Comparison of ENCODE assay signal across 15 cellular contexts in the genomic region with DNA sequence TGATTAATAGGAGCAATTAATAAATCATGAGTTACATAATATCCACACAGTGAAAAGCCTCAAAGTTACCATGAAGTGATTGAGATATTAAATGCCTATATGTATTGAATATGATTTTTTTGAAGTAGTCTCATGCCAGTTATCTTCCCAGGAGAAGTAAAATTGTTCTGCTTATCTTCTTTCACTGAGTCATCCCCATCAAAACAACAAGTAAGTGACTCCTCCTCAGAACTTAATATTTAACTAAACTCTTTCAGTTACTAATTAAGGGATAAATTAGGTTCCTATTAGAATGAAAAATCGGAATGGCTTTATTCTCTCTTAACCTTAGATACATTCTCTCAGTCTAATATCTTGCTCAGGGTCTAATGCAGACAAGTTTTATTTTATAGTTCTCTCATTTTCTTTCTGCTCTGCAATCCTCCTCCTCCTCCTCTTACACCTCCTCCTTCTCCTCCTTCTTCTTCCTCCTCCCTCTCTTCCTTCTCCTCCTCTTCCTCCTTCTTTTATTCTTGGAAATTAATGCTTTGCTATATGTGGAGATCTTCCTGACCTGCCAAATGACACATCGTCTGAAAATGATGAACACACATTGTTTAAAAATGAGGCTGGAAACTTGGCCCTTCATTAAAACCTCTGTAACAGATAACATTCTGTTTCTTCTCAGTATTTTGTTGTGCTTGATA.
DNase-seq lines count a peak whose midpoint lies in the region; ATAC-seq and TF ChIP-seq lines count a peak whose summit lies in the region.
"Had no signal": no experiment of that assay in that cellular context is flagged by ENCODE, and none has a peak within 500 bp of the region (broad histone marks: within the 10 kb centered on the region; RNA-seq: fewer than 3 reads in every experiment).

No MANE protein-coding gene starts in this region.

- H3K27me3 Mint-ChIP-seq in stimulated activated memory B cell treated with anti-CD40 and anti-IgM and Interleukin-4, amounts not matched to agents 10 μg/mL and 1 μg/mL and 100 μg/mL, for 72 hours = no peaks in the 10 kb centered on the region

- H3K36me3 Mint-ChIP-seq in activated naive CD4-positive, alpha-beta T cell treated with anti-CD3 and anti-CD28 coated beads, Interleukin-2, amount 50 U/mL, for 72 hours = peaks cover 0 to 5% of the 10 kb centered on the region in 2 donors
- H3K36me3 Mint-ChIP-seq in stimulated activated memory B cell treated with anti-CD40 and anti-IgM and Interleukin-4, amounts not matched to agents 10 μg/mL and 1 μg/mL and 100 μg/mL, for 72 hours = no peaks in the 10 kb centered on the region

- POLR2A ChIA-PET in SK-N-SH (lab: Yijun Ruan, JAX) = no interaction called here

- peak overlapping the region in 1 of 2 experiments; percentile 63; a peak in 2 of 4 replicates for H3K27ac ChIP-seq in SK-N-SH (ENCODE audit: low read depth in 2 of 2, low read length in 1 of 2)
- H3K27ac ChIP-seq in epithelial cell of prostate = peak overlapping the region; percentile 34
- no peak overlapping the region for H3K27ac ChIP-seq in stomach
- H3K27ac ChIP-seq: right atrium auricular region, SJCRH30, tibial artery had no signal

- H3K27me3 ChIP-seq in SK-N-SH (ENCODE audit: insufficient read depth) (no peaks in the 10 kb centered on the region), stomach (no peaks in the 10 kb centered on the region)
- H3K27me3 ChIP-seq: right atrium auricular region, SJCRH30 had no signal

- peak overlapping the region; percentile 57 for H3K4me2 ChIP-seq in SK-N-SH

- TF ChIP-seq CTCF in SK-N-SH (IDR thresholded peaks at IDR 0.05) (no peak), stomach (IDR thresholded peaks at IDR 0.05) (no peak)

- H3K36me3 ChIP-seq in SK-N-SH (replicated peaks in 1 of 2; ENCODE audit: control insufficient read depth in 1 of 2, insufficient read depth in 2 of 2, low read length in 1 of 2) (no peaks in the 10 kb centered on the region), stomach (no peaks in the 10 kb centered on the region)
- H3K36me3 ChIP-seq: right atrium auricular region, SJCRH30, tibial artery had no signal

- no peak for DNase-seq in activated naive CD4-positive, alpha-beta T cell treated with anti-CD3 and anti-CD28 coated beads, Interleukin-2, amount 50 U/mL, for 72 hours (ENCODE audit: low spot score in 2 of 2)
- DNase-seq in activated naive CD4-positive, alpha-beta T cell treated with Interleukin-2 at 50 U/mL for 16 hours = no peak
- no peak for DNase-seq in SK-N-SH
- no peak for DNase-seq in epithelial cell of prostate (ENCODE audit: low read depth, low spot score)
- DNase-seq in stomach = no peak
- DNase-seq in central memory CD4-positive, alpha-beta T cell = no peak
- DNase-seq in NCI-H524 (lab: John Stamatoyannopoulos, UW) = no peak
- DNase-seq: AML-193, hippocampal formation, NCI-H1105, NCI-H526 treated with DMSO at 0.1 percent for 48 hours, SJCRH30, tibial artery had no signal

- H3K4me1 ChIP-seq in SK-N-SH (ENCODE audit: control insufficient read depth in 1 of 2, insufficient read depth in 2 of 2, low read depth in 1 of 2, low read length in 1 of 2) = peaks cover 3 to 20% of the 10 kb centered on the region in 2 experiments; a peak in 3 of 4 replicates
- H3K4me1 ChIP-seq in stomach = peaks cover 0 to 8% (median 0%) of the 10 kb centered on the region in 4 donors
- H3K4me1 ChIP-seq: right atrium auricular region, tibial artery had no signal

- peaks cover 16% of the 10 kb centered on the region for H3F3A ChIP-seq in SK-N-SH (replicated peaks; ENCODE audit: insufficient read depth)

- H4K20me1 ChIP-seq in SK-N-SH (ENCODE audit: insufficient read depth) = no peaks in the 10 kb centered on the region

- peaks cover 65% of the 10 kb centered on the region for H3K4me1 Mint-ChIP-seq in stimulated activated memory B cell treated with anti-CD40 and anti-IgM and Interleukin-4, amounts not matched to agents 10 μg/mL and 1 μg/mL and 100 μg/mL, for 72 hours

- CTCF ChIA-PET in SK-N-SH (lab: Yijun Ruan, JAX) = no interaction called here

- TF ChIP-seq POLR2A in stomach (IDR thresholded peaks at IDR 0.05) = no peak

- WGBS in SK-N-SH (ENCODE audit: low lambda C conversion rate) = 26% methylated on average over 2 of the region's 2 CpGs
- WGBS in stomach, 5 donors = 59 to 72% (median 60%) methylated on average over 2 of the region's 2 CpGs

- peak in 1 of 2 experiments; percentile 33; a peak in 1 of 4 replicates for TF ChIP-seq EP300 in SK-N-SH (IDR thresholded peaks at IDR 0.05; ENCODE audit: borderline replicate concordance in 1 of 2, low read depth in 1 of 2, low read length in 1 of 2)
- no peak for TF ChIP-seq EP300 in stomach (IDR thresholded peaks at IDR 0.05)

- ATAC-seq in activated naive CD4-positive, alpha-beta T cell treated with anti-CD3 and anti-CD28 coated beads, Interleukin-2, amount 50 U/mL, for 72 hours = no peak
- ATAC-seq in stimulated activated memory B cell treated with anti-CD40 and anti-IgM and Interleukin-4, amounts not matched to agents 10 μg/mL and 1 μg/mL and 100 μg/mL, for 72 hours = no peak

- no peak overlapping the region for H3K4me3 Mint-ChIP-seq in stimulated activated memory B cell treated with anti-CD40 and anti-IgM and Interleukin-4, amounts not matched to agents 10 μg/mL and 1 μg/mL and 100 μg/mL, for 72 hours

- H2AFZ ChIP-seq in SK-N-SH (ENCODE audit: low read depth) = peak overlapping the region; percentile 17; the same call in 1 of the 2 replicates

- H3K9me3 ChIP-seq in SK-N-SH (no peaks in the 10 kb centered on the region), stomach (no peaks in the 10 kb centered on the region)
- H3K9me3 ChIP-seq: right atrium auricular region, SJCRH30, tibial artery had no signal

- no peaks in the 10 kb centered on the region for H3K9me2 ChIP-seq in SK-N-SH

- no peaks in the 10 kb centered on the region for H3K79me2 ChIP-seq in SK-N-SH (ENCODE audit: insufficient read depth)

- peak overlapping the region; percentile 17; the same call in 1 of the 2 replicates for H3K9ac ChIP-seq in SK-N-SH

- H3K27ac Mint-ChIP-seq in activated naive CD4-positive, alpha-beta T cell treated with anti-CD3 and anti-CD28 coated beads, Interleukin-2, amount 50 U/mL, for 72 hours = peak overlapping the region; percentile 13 to 57
- peak overlapping the region; percentile 25 for H3K27ac Mint-ChIP-seq in stimulated activated memory B cell treated with anti-CD40 and anti-IgM and Interleukin-4, amounts not matched to agents 10 μg/mL and 1 μg/mL and 100 μg/mL, for 72 hours

- peaks cover 0 to 5% of the 10 kb centered on the region in 2 donors for H3K9me3 Mint-ChIP-seq in activated naive CD4-positive, alpha-beta T cell treated with anti-CD3 and anti-CD28 coated beads, Interleukin-2, amount 50 U/mL, for 72 hours
- no peaks in the 10 kb centered on the region for H3K9me3 Mint-ChIP-seq in stimulated activated memory B cell treated with anti-CD40 and anti-IgM and Interleukin-4, amounts not matched to agents 10 μg/mL and 1 μg/mL and 100 μg/mL, for 72 hours

- intact Hi-C loops in stomach (cut with DNase I; ENCODE audit: low total_unique reads) = no loop called here

- no peak overlapping the region for H3K4me3 ChIP-seq in SK-N-SH (ENCODE audit: low read depth in 2 of 2, low read length in 1 of 2)
- H3K4me3 ChIP-seq in stomach = no peak overlapping the region
- H3K4me3 ChIP-seq: right atrium auricular region, SJCRH30, tibial artery had no signal

- no peak for TF ChIP-seq RAD21 in SK-N-SH (IDR thresholded peaks at IDR 0.05; ENCODE audit: low read length)

TF ChIP-seq in SK-N-SH, 30 proteins besides CTCF, POLR2A, EP300 and RAD21:
- no peak for TF ChIP-seq EZH2phosphoT487 (IDR thresholded peaks at IDR 0.05; ENCODE audit: borderline replicate concordance, low read depth)
- TF ChIP-seq TCF12 (IDR thresholded peaks at IDR 0.05) = peak; percentile 33; the same call in 1 of the 2 replicates
- no peak for TF ChIP-seq RCOR1 (IDR thresholded peaks at IDR 0.05; ENCODE audit: low read length)
- 0 out of 2 replicates have a peak, but pooled peaks have one; percentile 45 for TF ChIP-seq FOSL2 (IDR thresholded peaks at IDR 0.05; ENCODE audit: borderline replicate concordance, low read depth)
- TF ChIP-seq YY1 (IDR thresholded peaks at IDR 0.05; ENCODE audit: low read depth) = no peak
- TF ChIP-seq FOXJ3 (CRISPR knock-in tag; IDR thresholded peaks at IDR 0.05) = no peak
- no peak for TF ChIP-seq REST (IDR thresholded peaks at IDR 0.05; ENCODE audit: low read depth, low read length)
TF ChIP-seq in SK-N-SH: peak in this region for 2.
